In genomic region chr12:89470741-89471504, GRCh38 we compare ENCODE assay signal across 8 cellular contexts. TPM values are rescaled to one million over a fixed set of nuclear protein-coding genes. Genes with fewer than 3 reads are reported as not detected.
A peak's percentile ranks its signal among the peaks of the same experiment; 100 is the strongest.
DNase-seq lines count a peak whose midpoint lies in the region; ATAC-seq and TF ChIP-seq lines count a peak whose summit lies in the region.

No MANE protein-coding gene starts in this region.

- H3K27me3 ChIP-seq in Karpas-422 (ENCODE audit: low read length) = no peaks in the 10 kb centered on the region

- no peak overlapping the region for H3K9ac ChIP-seq in Karpas-422 (ENCODE audit: low read length)

- no peak overlapping the region for H3K27ac ChIP-seq in Karpas-422 (ENCODE audit: low read length)

- peak overlapping the region; percentile 40; the same call in 1 of the 2 replicates for H2AFZ ChIP-seq in Karpas-422 (ENCODE audit: low read length)

- no peak overlapping the region for H3K4me2 ChIP-seq in Karpas-422 (ENCODE audit: low read depth, low read length, poor library complexity, severe bottlenecking)

- H3K27me3 Mint-ChIP-seq in T-helper 17 cell = no peaks in the 10 kb centered on the region
- H3K27me3 Mint-ChIP-seq in osteocyte (ENCODE audit: unreplicated experiment) = no peaks in the 10 kb centered on the region

- H3K9me3 ChIP-seq in Karpas-422 (ENCODE audit: low read length) = no peaks in the 10 kb centered on the region
- no peaks in the 10 kb centered on the region for H3K9me3 ChIP-seq in T-helper 17 cell (ENCODE audit: control insufficient read depth, low read length, poor library complexity, severe bottlenecking)

- H3K27ac Mint-ChIP-seq in T-helper 17 cell (peak overlapping the region; percentile 41), osteocyte (ENCODE audit: unreplicated experiment) (no peak overlapping the region)

- ATAC-seq in GM21390 (IDR thresholded peaks at IDR 0.05; ENCODE audit: unreplicated experiment) (peak; percentile 28), T-helper 17 cell (peak; percentile 81)

- H4K20me1 ChIP-seq in Karpas-422 (ENCODE audit: insufficient read depth, low read depth, low read length) = no peaks in the 10 kb centered on the region

- H3K9me2 ChIP-seq in Karpas-422 (replicated peaks; ENCODE audit: insufficient read depth, low read length) = no peaks in the 10 kb centered on the region

- no peaks in the 10 kb centered on the region for H3K36me3 Mint-ChIP-seq in T-helper 17 cell (ENCODE audit: low read depth)
- H3K36me3 Mint-ChIP-seq in osteocyte (ENCODE audit: unreplicated experiment) = peaks cover 6% of the 10 kb centered on the region

- H3K79me2 ChIP-seq in Karpas-422 (ENCODE audit: low read length) = no peaks in the 10 kb centered on the region

- TF ChIP-seq CTCF in fibroblast of pulmonary artery (IDR thresholded peaks at IDR 0.05; ENCODE audit: low read length, missing control alignments) (peak; percentile 73), osteocyte (IDR thresholded peaks at IDR 0.05) (peak; percentile 67)

- H3K4me3 Mint-ChIP-seq in T-helper 17 cell = no peak overlapping the region
- no peak overlapping the region for H3K4me3 Mint-ChIP-seq in osteocyte (ENCODE audit: unreplicated experiment)

- peaks cover 5% of the 10 kb centered on the region; the same call in 1 of the 2 replicates for H3K36me3 ChIP-seq in Karpas-422 (ENCODE audit: insufficient read depth, low read length)

- DNase-seq in NCI-H524 (lab: John Stamatoyannopoulos, UW) (peak; percentile 14 to 49), NCI-H524 treated with DMSO at 0.1 percent for 48 hours (lab: John Stamatoyannopoulos, UW) (no peak), Karpas-422 (peak; percentile 87), T-helper 17 cell (no peak), fibroblast of pulmonary artery (ENCODE audit: low read depth) (peak; percentile 77), osteocyte (ENCODE audit: extremely low spot score, unreplicated experiment) (no peak), COLO668 (lab: John Stamatoyannopoulos, UW; ENCODE audit: unreplicated experiment) (no peak)

- H3K4me3 ChIP-seq in Karpas-422 (ENCODE audit: low read length) (no peak overlapping the region), fibroblast of pulmonary artery (replicated peaks; ENCODE audit: low read depth, low read length) (no peak overlapping the region)

- peaks cover 31% of the 10 kb centered on the region for H3K4me1 Mint-ChIP-seq in T-helper 17 cell
- H3K4me1 Mint-ChIP-seq in osteocyte (ENCODE audit: unreplicated experiment) = peaks cover 5% of the 10 kb centered on the region

- H3K9me3 Mint-ChIP-seq in osteocyte (ENCODE audit: unreplicated experiment) = no peaks in the 10 kb centered on the region

- peaks cover 10% of the 10 kb centered on the region for H3K4me1 ChIP-seq in Karpas-422 (ENCODE audit: low read length)

RNA-seq across cellular contexts. Expression of gene GALNT4, which starts 53.7 kb away (rescaled TPM):
- total RNA-seq in Karpas-422 (2014; rRNA removed; shearing (Covaris generic); ENCODE audit: low replicate concordance) = 7.1 and 7.3 TPM in 2 replicates
- total RNA-seq in T-helper 17 cell = 10 to 100 TPM in 1 of 2 donors, 1 to 10 TPM in 1; 9.0 to 13.2 TPM
- 3.8 and 4.5 TPM in 2 replicates for total RNA-seq in osteocyte

RNA-seq across cellular contexts. Expression of gene POC1B, which starts 54.9 kb away (rescaled TPM):
- total RNA-seq in Karpas-422 (2014; rRNA removed; shearing (Covaris generic); ENCODE audit: low replicate concordance) = 17.1 and 60.3 TPM in 2 replicates
- total RNA-seq in T-helper 17 cell = 10 to 100 TPM; 18.2 to 22.0 TPM
- total RNA-seq in osteocyte = 9.9 and 10.2 TPM in 2 replicates

Comparison
In these comparisons a context has a peak if more than half of its experiments do, and no peak if none do; other contexts are left out.
1. DNase-seq: peak in NCI-H524 (2 of 2), Karpas-422 (single experiment) and fibroblast of pulmonary artery (single experiment); none in NCI-H524 treated with DMSO at 0.1 percent for 48 hours (single experiment), T-helper 17 cell (0 of 3), osteocyte (single experiment) and COLO668 (single experiment).